In the genomic region with DNA sequence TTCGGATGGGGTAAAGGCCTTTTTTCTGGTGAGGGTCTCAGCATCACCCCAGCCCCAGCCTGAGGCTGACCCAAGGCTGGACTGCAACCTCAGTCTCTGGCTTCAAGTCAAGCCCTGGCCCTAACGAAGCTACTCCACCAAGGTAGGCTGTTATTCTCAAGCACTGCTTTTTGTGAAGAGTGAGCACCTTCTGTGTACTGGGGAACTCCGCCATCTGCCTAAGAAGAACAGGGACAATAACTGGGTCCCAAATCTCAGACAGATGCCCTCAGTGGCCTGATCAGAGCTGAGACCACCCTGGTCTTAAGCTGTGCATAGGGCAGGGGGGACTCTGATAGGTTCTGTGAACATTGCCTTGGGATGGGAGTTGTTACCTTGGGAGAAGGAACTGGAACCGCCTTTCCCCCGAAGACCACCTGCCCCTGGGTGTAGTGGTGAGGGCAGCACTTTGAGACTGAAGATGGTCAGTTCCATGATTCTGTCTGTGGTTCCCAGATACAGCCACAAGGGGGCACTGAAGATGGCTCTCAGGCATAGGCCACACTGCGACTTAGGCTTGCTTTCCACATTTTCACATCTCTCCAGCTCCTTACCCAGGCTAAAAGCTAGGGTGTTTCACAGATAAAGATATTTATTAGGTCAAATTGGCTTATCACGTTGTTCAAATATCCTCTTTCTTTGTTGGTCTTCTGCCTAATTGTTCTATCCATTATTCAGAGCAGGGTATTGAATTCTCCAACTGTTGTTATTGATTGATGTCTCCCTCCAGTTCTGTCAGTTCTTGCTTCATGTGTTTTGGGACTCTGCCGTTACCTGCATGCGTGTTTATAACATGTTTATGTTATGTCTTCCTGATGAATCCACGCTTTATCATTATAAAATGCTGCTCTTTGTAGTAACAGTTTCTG, we compare ENCODE assay signal across 8 cellular contexts. TPM values are rescaled to one million over a fixed set of nuclear protein-coding genes. Genes with fewer than 3 reads are reported as not detected.
DNase-seq lines count a peak whose midpoint lies in the region; ATAC-seq lines count a peak whose summit lies in the region.

No MANE protein-coding gene starts in this region.

- ATAC-seq in GM21515 (IDR thresholded peaks at IDR 0.05; ENCODE audit: unreplicated experiment) (peak; percentile 57), HG03520 (IDR thresholded peaks at IDR 0.05; ENCODE audit: unreplicated experiment) (no peak)

- DNase-seq in COR-L47 (lab: John Stamatoyannopoulos, UW) = peak; percentile 42
- peak; percentile 65 for DNase-seq in M059J (ENCODE audit: low read depth)
- DNase-seq in SW480 (ENCODE audit: low spot score) = peak; percentile 45
- DNase-seq in activated naive CD8-positive, alpha-beta T cell treated with anti-CD3 and anti-CD28 coated beads, Interleukin-2, amount 50 U/mL, for 16 hours (ENCODE audit: low read depth, low spot score) = peak; percentile 27
- DNase-seq in cardiac septum (ENCODE audit: low spot score) = peak; percentile 85
- peak; percentile 26 for DNase-seq in pulmonary artery endothelial cell (ENCODE audit: low read depth, low spot score)

- intact Hi-C loops in cardiac septum (cut with DNase I) = loop anchor here (2.0 to 10.0 kb wide), 3 partner anchors 64 to 512 kb away; no protein-coding TSS in a partner anchor

RNA-seq across cellular contexts. Expression of gene UVRAG, which starts 11.8 kb away (rescaled TPM):
- total RNA-seq in M059J (2014; rRNA removed; shearing (Covaris generic)) = 17.4 and 18.0 TPM in 2 replicates
- total RNA-seq in cardiac septum (13.9 TPM), pulmonary artery endothelial cell (67.2 and 68.0 TPM in 2 replicates)

RNA-seq across cellular contexts. Expression of gene DGAT2, which starts 34.6 kb away (rescaled TPM):
- 10.1 and 11.3 TPM in 2 replicates for total RNA-seq in M059J (2014; rRNA removed; shearing (Covaris generic))
- total RNA-seq in cardiac septum = 10.3 TPM
- 0.49 and 2.2 TPM in 2 replicates for total RNA-seq in pulmonary artery endothelial cell

Comparison
In these comparisons a context has a peak if more than half of its experiments do, and no peak if none do; other contexts are left out.
1. DNase-seq: peak in every context shown above with its lines; median percentile 85 in cardiac septum; 65 in M059J; 45 in SW480; 42 in COR-L47; 27 in activated naive CD8-positive, alpha-beta T cell treated with anti-CD3 and anti-CD28 coated beads, Interleukin-2, amount 50 U/mL, for 16 hours; 26 in pulmonary artery endothelial cell.